1 cellular context compared by ENCODE assay signal in genomic region chr16:56990407-56991286, GRCh38.
TF ChIP-seq lines count a peak whose summit lies in the region.

No MANE protein-coding gene starts in this region.

TF ChIP-seq in GM12878, 131 proteins besides CTCF, POLR2A, EP300 and RAD21:
- TF ChIP-seq MXI1 (IDR thresholded peaks at IDR 0.05; ENCODE audit: low read depth, low read length) (peak; percentile 64; the same call in 1 of the 2 replicates), FOXM1 (IDR thresholded peaks at IDR 0.05; ENCODE audit: low read depth, low read length) (peak; percentile 19; the same call in 1 of the 2 replicates), RUNX3 (IDR thresholded peaks at IDR 0.05; ENCODE audit: low read length) (peak; percentile 66), WRNIP1 (IDR thresholded peaks at IDR 0.05; ENCODE audit: borderline replicate concordance, low read depth, low read length) (0 out of 2 replicates have a peak, but pooled peaks have one; percentile 35), NBN (IDR thresholded peaks at IDR 0.05) (no peak), USF2 (IDR thresholded peaks at IDR 0.05; ENCODE audit: borderline replicate concordance, low read depth, low read length) (no peak), NR2C2 (IDR thresholded peaks at IDR 0.05; ENCODE audit: borderline replicate concordance, control insufficient read depth, insufficient read length, low read depth) (no peak), ZBED1 (IDR thresholded peaks at IDR 0.05; ENCODE audit: borderline replicate concordance) (no peak), YY1 (IDR thresholded peaks at IDR 0.05; ENCODE audit: low read depth, low read length) (peak; percentile 16; the same call in 1 of the 2 replicates), FOXK2 (IDR thresholded peaks at IDR 0.05) (no peak), POLR2AphosphoS5 (IDR thresholded peaks at IDR 0.05; ENCODE audit: low read length) (peak; percentile 78), POU2F2 (IDR thresholded peaks at IDR 0.05; ENCODE audit: borderline replicate concordance, low read depth, low read length) (peak; percentile 58; the same call in 1 of the 3 replicates)
